In the genomic region with DNA sequence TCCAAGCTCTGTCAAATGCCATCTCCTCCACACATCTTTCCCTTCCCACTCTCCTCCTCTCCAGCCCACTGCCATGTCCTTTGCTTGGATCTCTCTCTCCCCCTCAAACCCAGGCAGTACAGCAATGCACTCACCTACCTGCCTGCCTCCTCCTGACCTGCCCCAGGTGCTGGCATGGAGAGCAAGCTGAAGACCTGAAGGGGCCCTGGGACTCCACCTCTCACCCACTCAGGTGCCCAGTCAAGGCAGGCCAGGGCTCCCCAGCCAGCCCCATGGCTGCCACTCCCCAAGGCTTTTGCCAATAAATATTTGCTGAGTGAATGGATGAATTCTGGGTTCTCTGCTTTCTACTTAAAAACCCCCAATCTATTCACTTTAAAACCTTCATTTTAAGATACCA, we compare ENCODE assay signal across 1 cellular context.
TF ChIP-seq lines count a peak whose summit lies in the region.

No MANE protein-coding gene starts in this region.

TF ChIP-seq in WTC11, 78 proteins besides CTCF, POLR2A, EP300 and RAD21:
- TF ChIP-seq ZNF281 (CRISPR knock-in tag; IDR thresholded peaks at IDR 0.05) (no peak), ZMAT4 (CRISPR knock-in tag; IDR thresholded peaks at IDR 0.05) (no peak), ZNF425 (CRISPR knock-in tag; conservative IDR thresholded peaks at IDR 0.05) (no peak), PRDM15 (CRISPR knock-in tag; IDR thresholded peaks at IDR 0.05) (no peak), ZBTB21 (CRISPR knock-in tag; IDR thresholded peaks at IDR 0.05; ENCODE audit: borderline replicate concordance) (no peak), ZNF263 (CRISPR knock-in tag; IDR thresholded peaks at IDR 0.05; ENCODE audit: low read depth) (no peak), ZNF423 (CRISPR knock-in tag; IDR thresholded peaks at IDR 0.05) (no peak), TP53 (CRISPR knock-in tag; IDR thresholded peaks at IDR 0.05) (no peak), JAZF1 (CRISPR knock-in tag; IDR thresholded peaks at IDR 0.05) (no peak), HMGA2 (CRISPR knock-in tag; IDR thresholded peaks at IDR 0.05) (no peak), ZNF232 (CRISPR knock-in tag; IDR thresholded peaks at IDR 0.05) (no peak), SOX15 (CRISPR knock-in tag; IDR thresholded peaks at IDR 0.05) (no peak), KAT7 (CRISPR knock-in tag; IDR thresholded peaks at IDR 0.05; ENCODE audit: borderline replicate concordance) (no peak), CBFB (CRISPR knock-in tag; IDR thresholded peaks at IDR 0.05; ENCODE audit: low read depth) (no peak), ETV6 (CRISPR knock-in tag; IDR thresholded peaks at IDR 0.05) (no peak), CREB1 (CRISPR knock-in tag; IDR thresholded peaks at IDR 0.05) (no peak), NR1H2 (CRISPR knock-in tag; IDR thresholded peaks at IDR 0.05) (no peak)
- TF ChIP-seq, protein P1, sequence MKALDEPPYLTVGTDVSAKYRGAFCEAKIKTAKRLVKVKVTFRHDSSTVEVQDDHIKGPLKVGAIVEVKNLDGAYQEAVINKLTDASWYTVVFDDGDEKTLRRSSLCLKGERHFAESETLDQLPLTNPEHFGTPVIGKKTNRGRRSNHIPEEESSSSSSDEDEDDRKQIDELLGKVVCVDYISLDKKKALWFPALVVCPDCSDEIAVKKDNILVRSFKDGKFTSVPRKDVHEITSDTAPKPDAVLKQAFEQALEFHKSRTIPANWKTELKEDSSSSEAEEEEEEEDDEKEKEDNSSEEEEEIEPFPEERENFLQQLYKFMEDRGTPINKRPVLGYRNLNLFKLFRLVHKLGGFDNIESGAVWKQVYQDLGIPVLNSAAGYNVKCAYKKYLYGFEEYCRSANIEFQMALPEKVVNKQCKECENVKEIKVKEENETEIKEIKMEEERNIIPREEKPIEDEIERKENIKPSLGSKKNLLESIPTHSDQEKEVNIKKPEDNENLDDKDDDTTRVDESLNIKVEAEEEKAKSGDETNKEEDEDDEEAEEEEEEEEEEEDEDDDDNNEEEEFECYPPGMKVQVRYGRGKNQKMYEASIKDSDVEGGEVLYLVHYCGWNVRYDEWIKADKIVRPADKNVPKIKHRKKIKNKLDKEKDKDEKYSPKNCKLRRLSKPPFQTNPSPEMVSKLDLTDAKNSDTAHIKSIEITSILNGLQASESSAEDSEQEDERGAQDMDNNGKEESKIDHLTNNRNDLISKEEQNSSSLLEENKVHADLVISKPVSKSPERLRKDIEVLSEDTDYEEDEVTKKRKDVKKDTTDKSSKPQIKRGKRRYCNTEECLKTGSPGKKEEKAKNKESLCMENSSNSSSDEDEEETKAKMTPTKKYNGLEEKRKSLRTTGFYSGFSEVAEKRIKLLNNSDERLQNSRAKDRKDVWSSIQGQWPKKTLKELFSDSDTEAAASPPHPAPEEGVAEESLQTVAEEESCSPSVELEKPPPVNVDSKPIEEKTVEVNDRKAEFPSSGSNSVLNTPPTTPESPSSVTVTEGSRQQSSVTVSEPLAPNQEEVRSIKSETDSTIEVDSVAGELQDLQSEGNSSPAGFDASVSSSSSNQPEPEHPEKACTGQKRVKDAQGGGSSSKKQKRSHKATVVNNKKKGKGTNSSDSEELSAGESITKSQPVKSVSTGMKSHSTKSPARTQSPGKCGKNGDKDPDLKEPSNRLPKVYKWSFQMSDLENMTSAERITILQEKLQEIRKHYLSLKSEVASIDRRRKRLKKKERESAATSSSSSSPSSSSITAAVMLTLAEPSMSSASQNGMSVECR (CRISPR knock-in tag; IDR thresholded peaks at IDR 0.05; ENCODE audit: borderline replicate concordance): no peak
- TF ChIP-seq, protein P2, sequence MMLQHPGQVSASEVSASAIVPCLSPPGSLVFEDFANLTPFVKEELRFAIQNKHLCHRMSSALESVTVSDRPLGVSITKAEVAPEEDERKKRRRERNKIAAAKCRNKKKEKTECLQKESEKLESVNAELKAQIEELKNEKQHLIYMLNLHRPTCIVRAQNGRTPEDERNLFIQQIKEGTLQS (CRISPR knock-in tag; conservative IDR thresholded peaks at IDR 0.05): no peak
